In the genomic region with DNA sequence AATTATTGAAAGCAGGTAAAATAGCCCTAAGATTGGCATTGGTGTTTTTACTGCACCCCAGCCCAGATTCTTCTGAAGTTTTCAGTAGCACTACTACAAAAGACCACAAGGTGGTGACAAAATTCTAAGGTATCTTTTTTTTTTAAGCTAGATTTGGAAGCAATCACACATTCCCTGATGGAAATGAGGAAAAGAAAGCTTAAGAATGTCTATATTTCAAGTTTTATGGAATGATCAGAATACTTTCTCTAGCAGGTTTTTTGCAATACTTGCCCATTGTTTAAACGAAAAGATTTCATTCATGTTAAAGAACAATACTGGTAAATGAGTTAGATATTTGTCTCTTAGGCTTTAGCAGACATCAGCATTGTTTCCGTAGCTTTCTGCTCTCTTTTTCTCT, we compare ENCODE assay signal across 8 cellular contexts. TPM values are rescaled to one million over a fixed set of nuclear protein-coding genes. Genes with fewer than 3 reads are reported as not detected.
DNase-seq lines count a peak whose midpoint lies in the region; ATAC-seq and TF ChIP-seq lines count a peak whose summit lies in the region.

No MANE protein-coding gene starts in this region.

- H3K4me3 ChIP-seq in heart right ventricle = no peak overlapping the region
- no peak overlapping the region for H3K4me3 ChIP-seq in right cardiac atrium (ENCODE audit: low read length)

- no peaks in the 10 kb centered on the region for H3K4me1 Mint-ChIP-seq in neural crest cell

- intact Hi-C loops in heart right ventricle (cut with DNase I) = loop anchor here in 6 of 10 donors (2.0 to 5.0 kb wide), 5 partner anchors 33 to 213 kb away; a partner anchor contains a TSS
- intact Hi-C loops in right cardiac atrium (cut with DNase I) = loop anchor here in 2 of 4 donors (5.0 kb wide), 1 partner anchor 213 kb away; no protein-coding TSS in a partner anchor

- WGBS in heart right ventricle, 2 donors = 71 to 78% methylated on average over 2 of the region's 2 CpGs
- WGBS in right cardiac atrium = 68% methylated on average over 2 of the region's 2 CpGs

- no peaks in the 10 kb centered on the region for H3K9me3 Mint-ChIP-seq in neural crest cell

- H3K4me1 ChIP-seq in heart right ventricle (peaks cover 0 to 6% (median 0%) of the 10 kb centered on the region in 9 donors), right cardiac atrium (ENCODE audit: control insufficient read depth, insufficient read depth, low read length) (no peaks in the 10 kb centered on the region)

- H3K36me3 ChIP-seq in heart right ventricle = no peaks in the 10 kb centered on the region

- H3K27ac Mint-ChIP-seq in neural crest cell (ENCODE audit: unreplicated experiment) = no peak overlapping the region

- H3K36me3 Mint-ChIP-seq in neural crest cell (ENCODE audit: low read depth) = no peaks in the 10 kb centered on the region

- TF ChIP-seq CTCF in heart right ventricle (IDR thresholded peaks at IDR 0.05) (peak; percentile 46 to 77 (median 72)), neural crest cell (conservative IDR thresholded peaks at IDR 0.05) (peak; percentile 81), omental fat pad (IDR thresholded peaks at IDR 0.05) (no peak)

- H3K9me3 ChIP-seq in heart right ventricle (no peaks in the 10 kb centered on the region), right cardiac atrium (ENCODE audit: control insufficient read depth, low read length) (no peaks in the 10 kb centered on the region)

- DNase-seq in heart right ventricle (no peak), right cardiac atrium (no peak), NCI-H2171 (lab: John Stamatoyannopoulos, UW) (peak; percentile 11), dermis blood vessel endothelial cell (peak; percentile 66), neural crest cell (ENCODE audit: low read depth, low spot score) (no peak), NCI-H774 (lab: John Stamatoyannopoulos, UW) (no peak), omental fat pad (ENCODE audit: low spot score) (no peak)
- DNase-seq in activated naive CD4-positive, alpha-beta T cell treated with anti-CD3 and anti-CD28 coated beads, Interleukin-2, amount 50 U/mL, for 16 hours = no peak

- ATAC-seq in heart right ventricle (no peak), right cardiac atrium (no peak), omental fat pad (ENCODE audit: low FRiP score) (no peak)

- H3K4me3 Mint-ChIP-seq in neural crest cell = no peak overlapping the region

- H3K27me3 ChIP-seq in heart right ventricle = no peaks in the 10 kb centered on the region
- H3K27me3 ChIP-seq in right cardiac atrium (ENCODE audit: control insufficient read depth, insufficient read depth) = no peaks in the 10 kb centered on the region

- H3K27ac ChIP-seq in heart right ventricle (no peak overlapping the region), right cardiac atrium (ENCODE audit: low read length) (no peak overlapping the region)

- no peaks in the 10 kb centered on the region for H3K27me3 Mint-ChIP-seq in neural crest cell (ENCODE audit: low read depth)

RNA-seq across cellular contexts. Expression of a gene that starts 32.1 kb away (rescaled TPM):
- total RNA-seq in heart right ventricle (100 to 1,000 TPM in 1 of 10 donors, 10 to 100 TPM in 9; 68.4 to 100 (median 82.8) TPM), right cardiac atrium (10 to 100 TPM; 72.3 to 84.2 (median 78.9) TPM), dermis blood vessel endothelial cell (128 and 163 TPM in 2 replicates), neural crest cell (159 and 185 TPM in 2 replicates), omental fat pad (100 to 1,000 TPM; 112 to 264 (median 128) TPM)
- polyA plus RNA-seq in heart right ventricle (100 to 1,000 TPM in 1 of 2 donors, 10 to 100 TPM in 1; 45.2 to 219 TPM), right cardiac atrium (69.9 TPM)

Comparison
In these comparisons a context has a peak if more than half of its experiments do, and no peak if none do; other contexts are left out.
1. DNase-seq: peak in NCI-H2171 (single experiment) and dermis blood vessel endothelial cell (single experiment); none in heart right ventricle (0 of 2), right cardiac atrium (0 of 3), neural crest cell (single experiment), activated naive CD4-positive, alpha-beta T cell treated with anti-CD3 and anti-CD28 coated beads, Interleukin-2, amount 50 U/mL, for 16 hours (single experiment), NCI-H774 (single experiment) and omental fat pad (single experiment).
2. CTCF ChIP-seq: peak in heart right ventricle (9 of 9) and neural crest cell (single experiment); none in omental fat pad (0 of 3).